ENCODE assay signal across 14 cellular contexts in genomic region chr13:68056816-68057710, GRCh38.
DNase-seq lines count a peak whose midpoint lies in the region; ATAC-seq, FAIRE-seq and TF ChIP-seq lines count a peak whose summit lies in the region.
"Had no signal": no experiment of that assay in that cellular context is flagged by ENCODE, and none has a peak within 500 bp of the region (broad histone marks: within the 10 kb centered on the region; RNA-seq: fewer than 3 reads in every experiment).

No MANE protein-coding gene starts in this region.

- no peaks in the 10 kb centered on the region for H3K4me1 ChIP-seq in hepatocyte (ENCODE audit: insufficient read depth)

- no peak overlapping the region for H3K27ac ChIP-seq in hepatocyte

- H3K4me3 ChIP-seq in hepatocyte = no peak overlapping the region

- H3K9me2 ChIP-seq in hepatocyte (replicated peaks; ENCODE audit: insufficient read depth) = no peaks in the 10 kb centered on the region

- peak overlapping the region; percentile 34 for H3K27ac Mint-ChIP-seq in activated naive CD4-positive, alpha-beta T cell treated with anti-CD3 and anti-CD28 coated beads for 36 hours
- H3K27ac Mint-ChIP-seq in WTC11 = no peak overlapping the region
- H3K27ac Mint-ChIP-seq in progenitor cell of endocrine pancreas = no peak overlapping the region
- H3K27ac Mint-ChIP-seq: mesothelial cell of epicardium had no signal

- CTCF ChIA-PET in activated naive CD4-positive, alpha-beta T cell treated with anti-CD3 and anti-CD28 coated beads for 36 hours (lab: Charles Lee) = no interaction called here
- CTCF ChIA-PET in WTC11 (lab: Charles Lee) = no interaction called here

- no peak for DNase-seq in activated naive CD4-positive, alpha-beta T cell treated with anti-CD3 and anti-CD28 coated beads for 36 hours
- DNase-seq in activated naive CD4-positive, alpha-beta T cell treated with anti-CD3 and anti-CD28 coated beads, Interleukin-2, amount 50 U/mL, for 16 hours = no peak
- DNase-seq in WTC11 (ENCODE audit: low spot score) (no peak), hepatocyte (ENCODE audit: low spot score) (peak; percentile 20), urothelium cell line (ENCODE audit: low spot score) (peak; percentile 27), progenitor cell of endocrine pancreas (ENCODE audit: low spot score, unreplicated experiment) (no peak)
- DNase-seq: NCI-H1417 treated with DMSO at 0.1 percent for 48 hours, posterior cingulate gyrus, T-helper 9 cell had no signal

- H3K4me2 ChIP-seq in hepatocyte = no peak overlapping the region

- H3K4me3 Mint-ChIP-seq in activated naive CD4-positive, alpha-beta T cell treated with anti-CD3 and anti-CD28 coated beads for 36 hours = no peak overlapping the region
- H3K4me3 Mint-ChIP-seq in WTC11 (no peak overlapping the region), progenitor cell of endocrine pancreas (ENCODE audit: low read depth) (no peak overlapping the region)
- H3K4me3 Mint-ChIP-seq: central memory CD8-positive, alpha-beta T cell; mesothelial cell of epicardium had no signal

- intact Hi-C loops in activated naive CD4-positive, alpha-beta T cell treated with anti-CD3 and anti-CD28 coated beads for 36 hours (cut with micrococcal nuclease) = no loop called here

- no peak for TF ChIP-seq CTCF in WTC11 (IDR thresholded peaks at IDR 0.05)
- no peak for TF ChIP-seq CTCF in hepatocyte (IDR thresholded peaks at IDR 0.05; ENCODE audit: poor library complexity)
- TF ChIP-seq CTCF in progenitor cell of endocrine pancreas (IDR thresholded peaks at IDR 0.05; ENCODE audit: unreplicated experiment) = no peak

- no peaks in the 10 kb centered on the region for H3K27me3 Mint-ChIP-seq in activated naive CD4-positive, alpha-beta T cell treated with anti-CD3 and anti-CD28 coated beads for 36 hours (ENCODE audit: low read depth)
- H3K27me3 Mint-ChIP-seq in WTC11 (ENCODE audit: low read depth) (no peaks in the 10 kb centered on the region), progenitor cell of endocrine pancreas (no peaks in the 10 kb centered on the region)
- H3K27me3 Mint-ChIP-seq: central memory CD8-positive, alpha-beta T cell had no signal

- H2AFZ ChIP-seq in hepatocyte = no peak overlapping the region

- no peaks in the 10 kb centered on the region for H3K36me3 Mint-ChIP-seq in activated naive CD4-positive, alpha-beta T cell treated with anti-CD3 and anti-CD28 coated beads for 36 hours (ENCODE audit: low read depth)
- H3K36me3 Mint-ChIP-seq in WTC11 (peaks cover 19% of the 10 kb centered on the region), progenitor cell of endocrine pancreas (ENCODE audit: insufficient read depth) (no peaks in the 10 kb centered on the region)
- H3K36me3 Mint-ChIP-seq: mesothelial cell of epicardium had no signal

- H4K20me1 ChIP-seq in hepatocyte (ENCODE audit: insufficient read depth, poor library complexity, severe bottlenecking) = no peaks in the 10 kb centered on the region

- 91% methylated on average over 5 of the region's 5 CpGs for WGBS in hepatocyte (ENCODE audit: low lambda C conversion rate, missing lambda C conversion rate)

- no peak for FAIRE-seq in urothelium cell line (lab: Jason Lieb, UNC)
- FAIRE-seq: GM18507 had no signal

- no peaks in the 10 kb centered on the region for H3K9me3 ChIP-seq in hepatocyte (ENCODE audit: low read depth)

- no peaks in the 10 kb centered on the region for H3K27me3 ChIP-seq in hepatocyte

- no peaks in the 10 kb centered on the region for H3K36me3 ChIP-seq in hepatocyte (replicated peaks; ENCODE audit: insufficient read depth, low read depth)

- peaks cover 5% of the 10 kb centered on the region for H3K9me3 Mint-ChIP-seq in activated naive CD4-positive, alpha-beta T cell treated with anti-CD3 and anti-CD28 coated beads for 36 hours
- peaks cover 25% of the 10 kb centered on the region for H3K9me3 Mint-ChIP-seq in WTC11
- peaks cover 13% of the 10 kb centered on the region for H3K9me3 Mint-ChIP-seq in progenitor cell of endocrine pancreas (ENCODE audit: low read depth)

- ATAC-seq in WTC11 (no peak), GM21825 (IDR thresholded peaks at IDR 0.05; ENCODE audit: unreplicated experiment) (no peak), HG03354 (IDR thresholded peaks at IDR 0.05; ENCODE audit: poor library complexity, severe bottlenecking, unreplicated experiment) (no peak)

- H3K4me1 Mint-ChIP-seq in activated naive CD4-positive, alpha-beta T cell treated with anti-CD3 and anti-CD28 coated beads for 36 hours (ENCODE audit: low read depth) = no peaks in the 10 kb centered on the region
- H3K4me1 Mint-ChIP-seq in WTC11 (no peaks in the 10 kb centered on the region), progenitor cell of endocrine pancreas (ENCODE audit: low read depth) (no peaks in the 10 kb centered on the region)
- H3K4me1 Mint-ChIP-seq: central memory CD8-positive, alpha-beta T cell; mesothelial cell of epicardium had no signal

- POLR2A ChIA-PET in WTC11 (lab: Charles Lee) = no interaction called here

- H3K79me2 ChIP-seq in hepatocyte = no peaks in the 10 kb centered on the region

TF ChIP-seq in WTC11, 78 proteins besides CTCF, POLR2A, EP300 and RAD21:
- TF ChIP-seq FOXK1 (CRISPR knock-in tag; IDR thresholded peaks at IDR 0.05) = 0 out of 2 replicates have a peak, but pooled peaks have one; percentile 14
- TF ChIP-seq ZNF263 (CRISPR knock-in tag; IDR thresholded peaks at IDR 0.05; ENCODE audit: low read depth) = no peak
- 0 out of 2 replicates have a peak, but pooled peaks have one; percentile 14 for TF ChIP-seq GABPB1 (CRISPR knock-in tag; IDR thresholded peaks at IDR 0.05)
- no peak for TF ChIP-seq KAT7 (CRISPR knock-in tag; IDR thresholded peaks at IDR 0.05; ENCODE audit: borderline replicate concordance)
- no peak for TF ChIP-seq USF1 (CRISPR knock-in tag; IDR thresholded peaks at IDR 0.05)
- TF ChIP-seq HMGXB4 (CRISPR knock-in tag; IDR thresholded peaks at IDR 0.05) = no peak

Comparison
In these comparisons a context has a peak if more than half of its experiments do, and no peak if none do; other contexts are left out.
1. DNase-seq: peak in hepatocyte (single experiment) and urothelium cell line (single experiment); none in activated naive CD4-positive, alpha-beta T cell treated with anti-CD3 and anti-CD28 coated beads for 36 hours (single experiment), activated naive CD4-positive, alpha-beta T cell treated with anti-CD3 and anti-CD28 coated beads, Interleukin-2, amount 50 U/mL, for 16 hours (single experiment), WTC11 (single experiment) and progenitor cell of endocrine pancreas (single experiment).